In the genomic region with DNA sequence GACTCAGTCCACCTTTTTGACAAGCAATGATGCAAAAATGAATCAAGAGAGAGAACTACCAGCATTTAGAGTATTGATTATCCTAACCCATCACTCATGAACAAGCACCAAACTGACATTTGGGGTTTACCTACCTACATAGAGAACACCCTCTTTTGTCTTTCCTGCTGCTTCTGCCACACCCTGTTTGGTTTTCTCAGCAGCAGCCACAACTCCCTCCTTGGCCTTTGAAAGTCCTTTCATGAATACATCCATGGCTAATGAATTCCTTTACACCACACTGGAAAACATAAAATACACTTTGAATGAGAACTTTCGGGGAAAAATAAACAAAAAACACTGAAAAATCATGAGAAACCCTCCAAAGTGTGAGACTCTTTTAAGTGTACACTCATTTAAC, we compare ENCODE assay signal across 14 cellular contexts. TPM values are rescaled to one million over a fixed set of nuclear protein-coding genes. Genes with fewer than 3 reads are reported as not detected.
A peak's percentile ranks its signal among the peaks of the same experiment; 100 is the strongest.
DNase-seq lines count a peak whose midpoint lies in the region; ATAC-seq, FAIRE-seq and TF ChIP-seq lines count a peak whose summit lies in the region.
"Had no signal": no experiment of that assay in that cellular context is flagged by ENCODE, and none has a peak within 500 bp of the region (broad histone marks: within the 10 kb centered on the region; RNA-seq: fewer than 3 reads in every experiment).

No MANE protein-coding gene starts in this region.

- H3K23ac ChIP-seq in H1 (ENCODE audit: insufficient read length) = no peak overlapping the region

- no peak overlapping the region for H2BK12ac ChIP-seq in H1 (ENCODE audit: low read depth, low read length)

- DNase-seq in Calu3 (no peak), H1 (ENCODE audit: low read depth in 1 of 2, low spot score in 2 of 2) (no peak), neural crest cell (ENCODE audit: low read depth, low spot score) (no peak), D721Med (ENCODE audit: insufficient read length, low spot score) (no peak), NCI-H446 (lab: John Stamatoyannopoulos, UW) (no peak)
- DNase-seq: CD4-positive, CD25-positive, alpha-beta regulatory T cell; foreskin melanocyte; IMR-90; NCI-H1417 treated with DMSO at 0.1 percent for 48 hours; NCI-H524 had no signal

- TF ChIP-seq RAD21 in H1 (IDR thresholded peaks at IDR 0.05 in 1 of 2, conservative IDR thresholded peaks at IDR 0.05 in 1 of 2; ENCODE audit: low read depth in 2 of 2, low read length in 2 of 2) = no peak

- no peak overlapping the region for H3K14ac ChIP-seq in H1 (ENCODE audit: insufficient read length)

- 86% methylated on average over 1 of the region's 1 CpG; no CpG with 5 or more reads in 1 of the 2 experiments for WGBS in H1 (ENCODE audit: extremely low coverage in 1 of 2, insufficient coverage in 1 of 2, insufficient read length in 1 of 2, insufficient replicate concordance in 2 of 2, low coverage in 1 of 2, low lambda C conversion rate in 2 of 2, missing lambda C conversion rate in 1 of 2), 2 experiments

- no TSS peak for BruUV-seq in Calu3 (replicated peaks; lab: Mats Ljungman, UMichigan)

- H3K36me3 ChIP-seq in Loucy (ENCODE audit: insufficient read depth, low read length) (no peaks in the 10 kb centered on the region), H1 (ENCODE audit: control insufficient read depth in 2 of 4, insufficient read depth in 4 of 4, low read length in 3 of 4) (peaks cover 0 to 2% (median 0%) of the 10 kb centered on the region in 4 experiments; a peak in 1 of 8 replicates)

- H2BK5ac ChIP-seq in H1 (ENCODE audit: low read depth, low read length) = no peak overlapping the region

- H3K56ac ChIP-seq in H1 (replicated peaks; ENCODE audit: insufficient read length, low read depth, low read length) = no peak overlapping the region

- H3K27ac Mint-ChIP-seq in Calu3 (ENCODE audit: unreplicated experiment) = no peak overlapping the region
- no peak overlapping the region for H3K27ac Mint-ChIP-seq in neural crest cell (ENCODE audit: unreplicated experiment)

- peaks cover 10% of the 10 kb centered on the region for H3K23me2 ChIP-seq in H1 (ENCODE audit: low read depth, low read length)

- no peaks in the 10 kb centered on the region for H3K9me2 ChIP-seq in Loucy (replicated peaks; ENCODE audit: low read depth, low read length)

- H2AK5ac ChIP-seq in H1 (ENCODE audit: low read depth, low read length) = no peak overlapping the region

- FAIRE-seq in H1 (lab: Jason Lieb, UNC) (no peak), D721Med (lab: Jason Lieb, UNC) (no peak)
- FAIRE-seq: RCC 7860 had no signal

- TF ChIP-seq CTCF in Calu3 (IDR thresholded peaks at IDR 0.05; ENCODE audit: unreplicated experiment) (no peak), Loucy (conservative IDR thresholded peaks at IDR 0.05; ENCODE audit: low read length) (no peak), H1 (IDR thresholded peaks at IDR 0.05; ENCODE audit: control extremely low read depth in 1 of 3, insufficient read depth in 1 of 3, low read depth in 1 of 3, low read length in 3 of 3) (no peak), neural crest cell (conservative IDR thresholded peaks at IDR 0.05) (no peak), D721Med (IDR thresholded peaks at IDR 0.05; ENCODE audit: insufficient read depth, missing control alignments) (no peak)

- H2BK15ac ChIP-seq in H1 (ENCODE audit: low read length) = no peak overlapping the region

- peaks cover 5% of the 10 kb centered on the region for H4K20me1 ChIP-seq in Loucy (ENCODE audit: insufficient read depth, low read length, poor library complexity, severe bottlenecking)
- no peaks in the 10 kb centered on the region for H4K20me1 ChIP-seq in H1 (replicated peaks in 1 of 2; ENCODE audit: control insufficient read depth in 1 of 2, insufficient read depth in 2 of 2, low read length in 2 of 2)

- no peak overlapping the region for H3K27ac ChIP-seq in H1 (ENCODE audit: low read depth, low read length)

- POLR2A ChIA-PET in H1 (lab: Charles Lee; ENCODE audit: partially characterized antibody) = no interaction called here

- no peak overlapping the region for H3K4ac ChIP-seq in H1 (replicated peaks; ENCODE audit: insufficient read length, low read depth, low read length)

- no peaks in the 10 kb centered on the region for H3K9me3 Mint-ChIP-seq in Calu3 (ENCODE audit: low read depth, unreplicated experiment)
- no peaks in the 10 kb centered on the region for H3K9me3 Mint-ChIP-seq in neural crest cell
- H3K9me3 Mint-ChIP-seq: CD4-positive, CD25-positive, alpha-beta regulatory T cell had no signal

- H3K4me1 ChIP-seq in Loucy (ENCODE audit: insufficient read depth, low read length, poor library complexity, severe bottlenecking) (peaks cover 34% of the 10 kb centered on the region), H1 (replicated peaks in 1 of 4; ENCODE audit: control insufficient read depth in 3 of 4, insufficient read depth in 4 of 4, low read length in 3 of 4) (peaks cover 0 to 7% (median 2%) of the 10 kb centered on the region in 4 experiments; a peak in 3 of 7 replicates)

- no peak overlapping the region for H4K5ac ChIP-seq in H1 (ENCODE audit: insufficient read length, low read depth, low read length)

- H3K79me1 ChIP-seq in H1 (ENCODE audit: low read depth, low read length) = no peaks in the 10 kb centered on the region; the same call in 1 of the 2 replicates

- no peak for TF ChIP-seq EP300 in H1 (IDR thresholded peaks at IDR 0.05; ENCODE audit: borderline replicate concordance in 1 of 2, low read depth in 2 of 2, low read length in 2 of 2)

- TF ChIP-seq POLR2A in H1 (IDR thresholded peaks at IDR 0.05; ENCODE audit: control extremely low read depth in 1 of 2, low read depth in 2 of 2, low read length in 2 of 2) = no peak

- H3K4me3 ChIP-seq in Loucy (ENCODE audit: low read length, poor library complexity, severe bottlenecking) = peak overlapping the region; percentile 97
- peak overlapping the region in 1 of 4 experiments; percentile 73; a peak in 2 of 8 replicates for H3K4me3 ChIP-seq in H1 (ENCODE audit: extremely low read depth in 1 of 4, insufficient read depth in 2 of 4, low read depth in 3 of 4, low read length in 4 of 4)

- no peak overlapping the region for H4K91ac ChIP-seq in H1 (replicated peaks; ENCODE audit: insufficient read length, low read length)

- H2BK120ac ChIP-seq in H1 (replicated peaks; ENCODE audit: low read depth, low read length) = no peak overlapping the region

- H2BK20ac ChIP-seq in H1 (ENCODE audit: low read length) = no peak overlapping the region

- CTCF ChIA-PET in Calu3 (lab: Charles Lee) (interaction anchor here (0.6 kb wide), 1 partner anchor 220 kb away, joined by 5 read pairs; no protein-coding TSS in a partner anchor), H1 (lab: Charles Lee; ENCODE audit: partially characterized antibody) (no interaction called here)

- H3K27me3 Mint-ChIP-seq in Calu3 (ENCODE audit: unreplicated experiment) = no peaks in the 10 kb centered on the region
- H3K27me3 Mint-ChIP-seq in neural crest cell (ENCODE audit: low read depth) = peaks cover 4% of the 10 kb centered on the region

- no peak overlapping the region for H3K18ac ChIP-seq in H1 (ENCODE audit: extremely low read depth, low read length)

- peak overlapping the region; percentile 71 for H3K4me2 ChIP-seq in Loucy (ENCODE audit: low read depth, low read length, poor library complexity, severe bottlenecking)
- H3K4me2 ChIP-seq in H1 (ENCODE audit: insufficient read depth in 1 of 2, low read depth in 2 of 2, low read length in 2 of 2) = peak overlapping the region; percentile 89 to 96; a peak in 3 of 4 replicates

- H3K9ac ChIP-seq in Loucy (ENCODE audit: low read depth, low read length, poor library complexity, severe bottlenecking) (peak overlapping the region; percentile 91), H1 (replicated peaks in 1 of 4; ENCODE audit: extremely low read depth in 1 of 4, low read depth in 3 of 4, low read length in 3 of 4) (no peak overlapping the region)

- H3K4me1 Mint-ChIP-seq in Calu3 (ENCODE audit: low read depth, unreplicated experiment) (peaks cover 6% of the 10 kb centered on the region), neural crest cell (peaks cover 37% of the 10 kb centered on the region)

- no peaks in the 10 kb centered on the region for H3F3A ChIP-seq in Loucy (ENCODE audit: low read depth)

- peaks cover 37% of the 10 kb centered on the region for H3K79me2 ChIP-seq in Loucy (ENCODE audit: insufficient read depth, low read length)
- no peaks in the 10 kb centered on the region for H3K79me2 ChIP-seq in H1 (ENCODE audit: control insufficient read depth in 1 of 2, insufficient read depth in 2 of 2, low read length in 2 of 2)

- no peak overlapping the region for H4K8ac ChIP-seq in H1 (ENCODE audit: extremely low read depth, insufficient read depth, low read length)

- intact Hi-C loops in Calu3 (cut with micrococcal nuclease; ENCODE audit: unreplicated experiment) = loop anchor here (5.0 kb wide), 1 partner anchor 33 kb away; no protein-coding TSS in a partner anchor

- ATAC-seq in GM21786 (IDR thresholded peaks at IDR 0.05; ENCODE audit: unreplicated experiment) = no peak
- ATAC-seq: stimulated activated naive CD8-positive, alpha-beta T cell treated with anti-CD3 and anti-CD28 coated beads, Interleukin-15, Interleukin-2, amounts not matched to agents 100 U/mL and 50 U/mL, for 24 hours had no signal

- H3K36me3 Mint-ChIP-seq in Calu3 (ENCODE audit: insufficient read depth, unreplicated experiment) (peaks cover 29% of the 10 kb centered on the region), neural crest cell (ENCODE audit: low read depth) (peaks cover 11% of the 10 kb centered on the region)
- H3K36me3 Mint-ChIP-seq: CD4-positive, CD25-positive, alpha-beta regulatory T cell had no signal

- H3K27me3 ChIP-seq in Loucy (ENCODE audit: insufficient read depth, low read length, poor library complexity, severe bottlenecking) (no peaks in the 10 kb centered on the region), H1 (replicated peaks in 1 of 4; ENCODE audit: control insufficient read depth in 3 of 4, extremely low read depth in 1 of 4, insufficient read depth in 3 of 4, low read length in 3 of 4) (peaks cover 0 to 10% (median 7%) of the 10 kb centered on the region in 4 experiments; a peak in 4 of 7 replicates)

- H3K4me3 Mint-ChIP-seq in Calu3 (ENCODE audit: low read depth, unreplicated experiment) (peak overlapping the region; percentile 97), neural crest cell (peak overlapping the region; percentile 98)

- no peaks in the 10 kb centered on the region for H3K9me3 ChIP-seq in Loucy (ENCODE audit: insufficient read depth, low read depth, low read length)
- no peaks in the 10 kb centered on the region for H3K9me3 ChIP-seq in H1 (ENCODE audit: insufficient read depth in 2 of 2, low read depth in 1 of 2, low read length in 1 of 2)

- H2AFZ ChIP-seq in Loucy (ENCODE audit: low read length) (no peak overlapping the region), H1 (ENCODE audit: low read length) (no peak overlapping the region)

RNA-seq across cellular contexts. Expression of gene SNCA, which starts 1.5 kb away (rescaled TPM):
- total RNA-seq in Calu3 (2022) (27.6 and 36.8 TPM in 2 replicates), neural crest cell (29.6 and 29.7 TPM in 2 replicates)
- 14.6 and 16.8 TPM in 2 replicates for total RNA-seq in H1 (2021; fragmentation: NEBNext Ultra II Directional; extraction: Animal tissue kit (Norgen Biotek cat#: 25700))
- polyA plus RNA-seq in H1 (2011; rRNA removed) = 4.8 and 8.5 TPM in 2 replicates
- 12.3 TPM for polyA plus RNA-seq in H1 (2011; cell fraction: cytosol; rRNA removed)
- 4.4 TPM for polyA plus RNA-seq in H1 (2011; cell fraction: nucleus; rRNA removed)
- 19.4 to 22.7 TPM (median 21.1 TPM) in 4 replicates for polyA plus RNA-seq in H1 (2012, experiment 1 of 2)
- polyA plus RNA-seq in H1 (2012, experiment 2 of 2) = 4.4 TPM
- polyA plus RNA-seq in H1 (2013, experiment 1 of 2) = 10.0 TPM
- polyA plus RNA-seq in H1 (2013, experiment 2 of 2) = 9.7 TPM
- polyA minus RNA-seq in H1 (2011; rRNA and poly(A)+ RNA removed) = 6.2 and 9.7 TPM in 2 replicates
- polyA minus RNA-seq in H1 (2011; cell fraction: cytosol; rRNA and poly(A)+ RNA removed) = 8.3 TPM
- polyA minus RNA-seq in H1 (2011; cell fraction: nucleus; rRNA and poly(A)+ RNA removed) = 14.4 TPM

RNA-seq across cellular contexts. Expression of gene MMRN1, which starts 59.2 kb away (rescaled TPM):
- total RNA-seq in Calu3 (2022) (not detected in 2 replicates), neural crest cell (10.7 and 11.7 TPM in 2 replicates)
- not detected in 2 replicates for total RNA-seq in H1 (2021; fragmentation: NEBNext Ultra II Directional; extraction: Animal tissue kit (Norgen Biotek cat#: 25700))
- polyA plus RNA-seq in H1 (2011; rRNA removed) = 0.02 TPM in 1 of 2 replicates, not detected in the other
- 0.01 TPM for polyA plus RNA-seq in H1 (2011; cell fraction: cytosol; rRNA removed)
- not detected for polyA plus RNA-seq in H1 (2011; cell fraction: nucleus; rRNA removed)
- polyA plus RNA-seq in H1 (2012, experiment 1 of 2) = 0.07 to 0.18 TPM in 2 of 4 replicates, not detected in the others
- not detected for polyA plus RNA-seq in H1 (2012, experiment 2 of 2)
- not detected for polyA plus RNA-seq in H1 (2013, experiment 1 of 2)
- polyA plus RNA-seq in H1 (2013, experiment 2 of 2) = not detected
- polyA minus RNA-seq in H1 (2011; rRNA and poly(A)+ RNA removed) = 0.03 TPM in 1 of 2 replicates, not detected in the other
- not detected for polyA minus RNA-seq in H1 (2011; cell fraction: cytosol; rRNA and poly(A)+ RNA removed)
- polyA minus RNA-seq in H1 (2011; cell fraction: nucleus; rRNA and poly(A)+ RNA removed) = not detected
- total RNA-seq: IMR-90 had no signal
- polyA plus RNA-seq: IMR-90 had no signal

Comparison
In these comparisons a context has a peak if more than half of its experiments do, and no peak if none do; other contexts are left out.
1. RNA of gene MMRN1, which starts 59.2 kb away (total RNA-seq): 10.7 to 11.7 TPM in neural crest cell; not detected in H1 and not detected in Calu3; every median in the first group is over 10 times any median in the second.